Comparison of ENCODE assay signal across 9 cellular contexts in the genomic region with DNA sequence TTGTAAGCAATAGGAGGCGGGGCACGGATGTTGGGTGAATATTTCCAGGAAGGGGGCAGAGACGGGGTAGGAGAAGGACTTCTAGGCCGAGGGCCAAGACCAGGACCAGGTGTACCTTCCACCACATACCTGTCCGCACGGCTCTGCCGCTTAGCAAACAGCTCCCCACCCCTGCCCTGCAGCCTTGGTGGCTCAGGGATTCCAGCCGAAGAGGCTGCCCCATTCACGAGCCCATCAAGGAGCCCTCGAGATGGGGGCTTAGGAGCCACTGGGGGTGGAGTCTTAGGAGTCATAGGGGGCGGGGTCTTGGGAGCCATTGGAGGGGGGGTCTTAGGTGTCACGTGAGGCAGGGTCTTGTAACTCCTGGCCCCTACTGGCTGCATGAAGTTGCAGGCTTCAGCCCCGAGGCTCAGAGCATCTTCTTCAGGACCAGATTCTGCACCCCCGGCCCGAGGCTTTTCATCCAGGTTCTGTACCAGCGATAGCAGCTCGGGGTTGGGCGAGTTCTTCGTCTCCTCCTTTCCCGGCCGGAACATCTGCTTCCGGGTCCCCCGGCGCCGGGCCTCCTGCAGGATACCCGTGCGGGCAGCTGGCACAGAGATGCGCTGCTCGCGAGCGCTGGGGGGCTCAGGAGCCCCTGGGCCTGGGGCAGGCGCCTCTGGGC. TPM values are rescaled to one million over a fixed set of nuclear protein-coding genes. Genes with fewer than 3 reads are reported as not detected.
DNase-seq lines count a peak whose midpoint lies in the region; ATAC-seq, FAIRE-seq and TF ChIP-seq lines count a peak whose summit lies in the region.
"Had no signal": no experiment of that assay in that cellular context is flagged by ENCODE, and none has a peak within 500 bp of the region (broad histone marks: within the 10 kb centered on the region; RNA-seq: fewer than 3 reads in every experiment).

No MANE protein-coding gene starts in this region.

- H3K4me1 Mint-ChIP-seq in astrocyte (ENCODE audit: low read depth, unreplicated experiment) = peaks cover 46% of the 10 kb centered on the region

- no peaks in the 10 kb centered on the region for H3K27me3 Mint-ChIP-seq in astrocyte (ENCODE audit: low read depth, unreplicated experiment)

- H3K27ac ChIP-seq in astrocyte (ENCODE audit: low read depth, low read length) (no peak overlapping the region), rectal smooth muscle tissue (ENCODE audit: low read depth, low read length) (peak overlapping the region; percentile 51), SJCRH30 (no peak overlapping the region)

- H3K27me3 ChIP-seq in astrocyte (ENCODE audit: insufficient read depth, low read length) (no peaks in the 10 kb centered on the region), rectal smooth muscle tissue (ENCODE audit: control insufficient read depth, insufficient read depth, low read length) (no peaks in the 10 kb centered on the region), SJCRH30 (no peaks in the 10 kb centered on the region)

- no peaks in the 10 kb centered on the region for H3K79me2 ChIP-seq in astrocyte (ENCODE audit: insufficient read depth, low read length)

- peak overlapping the region; percentile 75 for H3K9ac ChIP-seq in astrocyte (ENCODE audit: low read length)
- H3K9ac ChIP-seq in rectal smooth muscle tissue (ENCODE audit: low read length) = peak overlapping the region; percentile 59

- H3K4me3 Mint-ChIP-seq in astrocyte (ENCODE audit: unreplicated experiment) = peak overlapping the region; percentile 56

- no peaks in the 10 kb centered on the region for H3K36me3 Mint-ChIP-seq in astrocyte (ENCODE audit: low read depth, unreplicated experiment)

- no peak for FAIRE-seq in astrocyte (lab: Jason Lieb, UNC)
- FAIRE-seq: islet of Langerhans had no signal

- H3K9me3 Mint-ChIP-seq in astrocyte (ENCODE audit: unreplicated experiment) = no peaks in the 10 kb centered on the region

- no peak overlapping the region for H3K27ac Mint-ChIP-seq in astrocyte (ENCODE audit: unreplicated experiment)

- H3K36me3 ChIP-seq in astrocyte (ENCODE audit: insufficient read depth, low read length) (no peaks in the 10 kb centered on the region), rectal smooth muscle tissue (ENCODE audit: control insufficient read depth, insufficient read depth, low read length) (no peaks in the 10 kb centered on the region), SJCRH30 (no peaks in the 10 kb centered on the region)

- DNase-seq in COLO668 (lab: John Stamatoyannopoulos, UW; ENCODE audit: unreplicated experiment) = peak; percentile 64
- DNase-seq in NCI-H1930 (lab: John Stamatoyannopoulos, UW) = peak; percentile 39 to 47
- no peak for DNase-seq in astrocyte (ENCODE audit: low read depth)
- DNase-seq in iPS DF 19.7 (ENCODE audit: low read depth, low spot score) = peak; percentile 56
- no peak for DNase-seq in NCI-H2107 treated with DMSO at 0.1 percent for 48 hours (lab: John Stamatoyannopoulos, UW; ENCODE audit: unreplicated experiment)
- DNase-seq in SJCRH30 = no peak

- TF ChIP-seq CTCF in astrocyte (IDR thresholded peaks at IDR 0.05; ENCODE audit: insufficient read depth, low read depth, low read length) = no peak

- no peak for ATAC-seq in GM19455 (IDR thresholded peaks at IDR 0.05; ENCODE audit: unreplicated experiment)

- peak overlapping the region; percentile 88 for H3K4me2 ChIP-seq in astrocyte (ENCODE audit: low read length)

- H2AFZ ChIP-seq in astrocyte (ENCODE audit: low read depth, low read length) = peak overlapping the region; percentile 85

- no peaks in the 10 kb centered on the region for H4K20me1 ChIP-seq in astrocyte (ENCODE audit: insufficient read depth, low read length)

- H3K4me1 ChIP-seq in astrocyte (ENCODE audit: insufficient read depth, low read length) (peaks cover 33% of the 10 kb centered on the region), rectal smooth muscle tissue (ENCODE audit: control insufficient read depth, insufficient read depth, low read length) (peaks cover 5% of the 10 kb centered on the region), SJCRH30 (peaks cover 21% of the 10 kb centered on the region)

- no peaks in the 10 kb centered on the region for H3K9me3 ChIP-seq in astrocyte (ENCODE audit: insufficient read depth, low read depth, low read length)
- no peaks in the 10 kb centered on the region for H3K9me3 ChIP-seq in SJCRH30 (replicated peaks)

- H3K4me3 ChIP-seq in astrocyte (ENCODE audit: insufficient read depth, low read depth, low read length) (peak overlapping the region; percentile 48), rectal smooth muscle tissue (ENCODE audit: low read length) (peak overlapping the region; percentile 88), SJCRH30 (no peak overlapping the region)

RNA-seq across cellular contexts. Expression of gene MYOZ1, which starts 6.1 kb away (rescaled TPM):
- total RNA-seq in astrocyte = 2.2 TPM in 2 replicates
- 0.26 and 0.84 TPM in 2 replicates for total RNA-seq in SJCRH30 (2014; rRNA removed; shearing (Covaris generic))

RNA-seq across cellular contexts. Expression of gene SYNPO2L, which starts 8.5 kb away (rescaled TPM):
- 1.0 and 1.2 TPM in 2 replicates for total RNA-seq in astrocyte
- total RNA-seq in SJCRH30 (2014; rRNA removed; shearing (Covaris generic)) = 1.8 and 2.1 TPM in 2 replicates

RNA-seq across cellular contexts. Expression of gene AGAP5, which starts 50.6 kb away (rescaled TPM):
- 3.4 and 5.1 TPM in 2 replicates for total RNA-seq in astrocyte
- 2.2 and 2.7 TPM in 2 replicates for total RNA-seq in SJCRH30 (2014; rRNA removed; shearing (Covaris generic))

RNA-seq across cellular contexts. Expression of gene USP54, which starts 56.2 kb away (rescaled TPM):
- 70.4 and 85.9 TPM in 2 replicates for total RNA-seq in astrocyte
- 27.0 and 29.9 TPM in 2 replicates for total RNA-seq in SJCRH30 (2014; rRNA removed; shearing (Covaris generic))

Comparison
In these comparisons a context has a peak if more than half of its experiments do, and no peak if none do; other contexts are left out.
1. DNase-seq: peak in COLO668 (single experiment), NCI-H1930 (2 of 2) and iPS DF 19.7 (single experiment); none in astrocyte (single experiment), NCI-H2107 treated with DMSO at 0.1 percent for 48 hours (single experiment) and SJCRH30 (0 of 2).